1 cellular context compared by ENCODE assay signal in the genomic region with DNA sequence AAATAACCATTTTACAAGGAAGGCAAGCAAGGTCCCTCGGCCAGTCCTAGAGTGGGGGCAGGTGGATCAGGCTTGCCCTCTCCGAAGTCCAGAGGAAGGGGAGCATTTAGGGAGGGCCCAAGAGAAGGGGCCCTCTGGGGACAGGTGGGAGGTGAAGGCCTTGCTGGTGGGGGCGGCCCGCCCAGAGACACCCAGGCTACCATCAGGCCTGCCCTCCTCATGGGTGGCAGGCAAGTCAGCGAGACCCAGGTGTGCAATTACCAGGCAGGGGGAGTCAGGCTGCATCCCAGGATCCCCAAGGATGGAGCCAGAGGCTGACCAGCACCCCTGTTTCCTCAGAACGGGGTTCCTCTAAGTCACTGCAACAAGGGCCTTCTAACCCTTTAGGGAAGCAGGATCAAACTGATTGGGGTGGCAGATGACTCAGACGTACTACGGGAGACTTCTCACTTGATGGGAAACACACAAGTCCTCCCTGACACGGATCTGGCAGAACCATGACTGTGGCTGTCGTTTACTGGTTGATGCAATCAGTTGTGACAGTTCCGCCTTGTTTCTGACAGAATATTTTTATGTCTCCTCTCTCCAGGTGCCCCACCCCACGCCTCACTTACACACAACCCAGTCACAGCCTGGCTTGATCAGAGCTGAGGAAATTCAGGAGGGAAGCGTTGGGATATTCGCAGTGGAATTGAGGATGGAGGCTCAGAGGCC.
TF ChIP-seq lines count a peak whose summit lies in the region.

No MANE protein-coding gene starts in this region.

TF ChIP-seq in K562, 482 proteins besides CTCF, POLR2A, EP300 and RAD21 (continued from another document):
- TF ChIP-seq, protein P1, sequence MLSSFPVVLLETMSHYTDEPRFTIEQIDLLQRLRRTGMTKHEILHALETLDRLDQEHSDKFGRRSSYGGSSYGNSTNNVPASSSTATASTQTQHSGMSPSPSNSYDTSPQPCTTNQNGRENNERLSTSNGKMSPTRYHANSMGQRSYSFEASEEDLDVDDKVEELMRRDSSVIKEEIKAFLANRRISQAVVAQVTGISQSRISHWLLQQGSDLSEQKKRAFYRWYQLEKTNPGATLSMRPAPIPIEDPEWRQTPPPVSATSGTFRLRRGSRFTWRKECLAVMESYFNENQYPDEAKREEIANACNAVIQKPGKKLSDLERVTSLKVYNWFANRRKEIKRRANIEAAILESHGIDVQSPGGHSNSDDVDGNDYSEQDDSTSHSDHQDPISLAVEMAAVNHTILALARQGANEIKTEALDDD (IDR thresholded peaks at IDR 0.05): peak; percentile 58; the same call in 1 of the 2 replicates
- no peak for TF ChIP-seq ZFPM2 (CRISPR knock-in tag; IDR thresholded peaks at IDR 0.05)
- TF ChIP-seq ELF4 (CRISPR knock-in tag; IDR thresholded peaks at IDR 0.05): no peak
- TF ChIP-seq, protein P2, sequence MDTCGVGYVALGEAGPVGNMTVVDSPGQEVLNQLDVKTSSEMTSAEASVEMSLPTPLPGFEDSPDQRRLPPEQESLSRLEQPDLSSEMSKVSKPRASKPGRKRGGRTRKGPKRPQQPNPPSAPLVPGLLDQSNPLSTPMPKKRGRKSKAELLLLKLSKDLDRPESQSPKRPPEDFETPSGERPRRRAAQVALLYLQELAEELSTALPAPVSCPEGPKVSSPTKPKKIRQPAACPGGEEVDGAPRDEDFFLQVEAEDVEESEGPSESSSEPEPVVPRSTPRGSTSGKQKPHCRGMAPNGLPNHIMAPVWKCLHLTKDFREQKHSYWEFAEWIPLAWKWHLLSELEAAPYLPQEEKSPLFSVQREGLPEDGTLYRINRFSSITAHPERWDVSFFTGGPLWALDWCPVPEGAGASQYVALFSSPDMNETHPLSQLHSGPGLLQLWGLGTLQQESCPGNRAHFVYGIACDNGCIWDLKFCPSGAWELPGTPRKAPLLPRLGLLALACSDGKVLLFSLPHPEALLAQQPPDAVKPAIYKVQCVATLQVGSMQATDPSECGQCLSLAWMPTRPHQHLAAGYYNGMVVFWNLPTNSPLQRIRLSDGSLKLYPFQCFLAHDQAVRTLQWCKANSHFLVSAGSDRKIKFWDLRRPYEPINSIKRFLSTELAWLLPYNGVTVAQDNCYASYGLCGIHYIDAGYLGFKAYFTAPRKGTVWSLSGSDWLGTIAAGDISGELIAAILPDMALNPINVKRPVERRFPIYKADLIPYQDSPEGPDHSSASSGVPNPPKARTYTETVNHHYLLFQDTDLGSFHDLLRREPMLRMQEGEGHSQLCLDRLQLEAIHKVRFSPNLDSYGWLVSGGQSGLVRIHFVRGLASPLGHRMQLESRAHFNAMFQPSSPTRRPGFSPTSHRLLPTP (IDR thresholded peaks at IDR 0.05; ENCODE audit: borderline replicate concordance, extremely low read depth, insufficient read length): no peak
- TF ChIP-seq L3MBTL2 (IDR thresholded peaks at IDR 0.05): no peak
- peak; percentile 49 for TF ChIP-seq ARID1B (IDR thresholded peaks at IDR 0.05)
- TF ChIP-seq, protein P3, sequence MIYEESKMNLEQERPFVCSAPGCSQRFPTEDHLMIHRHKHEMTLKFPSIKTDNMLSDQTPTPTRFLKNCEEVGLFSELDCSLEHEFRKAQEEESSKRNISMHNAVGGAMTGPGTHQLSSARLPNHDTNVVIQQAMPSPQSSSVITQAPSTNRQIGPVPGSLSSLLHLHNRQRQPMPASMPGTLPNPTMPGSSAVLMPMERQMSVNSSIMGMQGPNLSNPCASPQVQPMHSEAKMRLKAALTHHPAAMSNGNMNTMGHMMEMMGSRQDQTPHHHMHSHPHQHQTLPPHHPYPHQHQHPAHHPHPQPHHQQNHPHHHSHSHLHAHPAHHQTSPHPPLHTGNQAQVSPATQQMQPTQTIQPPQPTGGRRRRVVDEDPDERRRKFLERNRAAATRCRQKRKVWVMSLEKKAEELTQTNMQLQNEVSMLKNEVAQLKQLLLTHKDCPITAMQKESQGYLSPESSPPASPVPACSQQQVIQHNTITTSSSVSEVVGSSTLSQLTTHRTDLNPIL (CRISPR knock-in tag; IDR thresholded peaks at IDR 0.05): no peak
- TF ChIP-seq, protein P4, sequence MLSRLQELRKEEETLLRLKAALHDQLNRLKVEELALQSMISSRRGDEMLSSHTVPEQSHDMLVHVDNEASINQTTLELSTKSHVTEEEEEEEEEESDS (CRISPR knock-in tag; IDR thresholded peaks at IDR 0.05): no peak
TF ChIP-seq in K562: peak in this region for 31.
